19 cellular contexts compared by ENCODE assay signal in genomic region chr7:68547181-68547580, GRCh38.
DNase-seq lines count a peak whose midpoint lies in the region.
"Had no signal": no experiment of that assay in that cellular context is flagged by ENCODE, and none has a peak within 500 bp of the region (broad histone marks: within the 10 kb centered on the region; RNA-seq: fewer than 3 reads in every experiment).

No MANE protein-coding gene starts in this region.

- no peaks in the 10 kb centered on the region for H3K36me3 ChIP-seq in effector memory CD4-positive, alpha-beta T cell (ENCODE audit: control insufficient read depth, insufficient read depth, low read length)
- H3K36me3 ChIP-seq: BLaER1, MG63 had no signal

- no peaks in the 10 kb centered on the region for H3K4me1 ChIP-seq in effector memory CD4-positive, alpha-beta T cell (ENCODE audit: control insufficient read depth, insufficient read depth, low read length, poor library complexity, severe bottlenecking)
- H3K4me1 ChIP-seq: BLaER1 had no signal

- H3K27me3 ChIP-seq in effector memory CD4-positive, alpha-beta T cell (replicated peaks; ENCODE audit: control insufficient read depth, insufficient read depth, low read length, poor library complexity, severe bottlenecking), result no peaks in the 10 kb centered on the region
- H3K27me3 ChIP-seq: BLaER1, MG63 had no signal

- H3K27ac ChIP-seq in effector memory CD4-positive, alpha-beta T cell (ENCODE audit: insufficient read depth, low read length, poor library complexity, severe bottlenecking), result no peak overlapping the region
- H3K27ac ChIP-seq: BLaER1 had no signal

- H3K9me3 ChIP-seq in effector memory CD4-positive, alpha-beta T cell (ENCODE audit: control insufficient read depth, low read length), result no peaks in the 10 kb centered on the region
- H3K9me3 ChIP-seq: BLaER1, MG63 had no signal

- no peak overlapping the region for H3K4me3 ChIP-seq in effector memory CD4-positive, alpha-beta T cell (ENCODE audit: insufficient read depth, low read depth, low read length, poor library complexity, severe bottlenecking)
- H3K4me3 ChIP-seq: BLaER1, MG63 had no signal

- DNase-seq in EH (ENCODE audit: low read depth) (peak; percentile 68), NCI-H460 (ENCODE audit: extremely low read depth, low read depth) (peak; percentile 38), fibroblast of peridontal ligament (ENCODE audit: extremely low read depth) (peak; percentile 18), NCI-H1417 (lab: John Stamatoyannopoulos, UW) (no peak), NCI-H1436 treated with DMSO at 0.1 percent for 48 hours (lab: John Stamatoyannopoulos, UW) (no peak)
- DNase-seq in activated CD4-positive, CD25-positive, alpha-beta regulatory T cell treated with anti-CD3 and anti-CD28 coated beads, Interleukin-2, amount 50 U/mL, for 72 hours, result no peak
- DNase-seq in effector memory CD4-positive, alpha-beta T cell, result no peak
- DNase-seq: CD8-positive, alpha-beta T cell; DMS79 treated with DMSO at 0.1 percent for 48 hours; GDM1; H7; MG63; NCI-H1092; NCI-H1694; NCI-H2107; NCI-H2227 treated with DMSO at 0.1 percent for 48 hours; NK-92 treated with Interleukin-12 subunit alpha and Interleukin-12 subunit beta, amount 100 ng/mL, for 24 hours; SW 1271 had no signal

Comparison
In these comparisons a context has a peak if more than half of its experiments do, and no peak if none do; other contexts are left out.
1. DNase-seq: peak in EH (single experiment), NCI-H460 (single experiment) and fibroblast of peridontal ligament (single experiment); none in activated CD4-positive, CD25-positive, alpha-beta regulatory T cell treated with anti-CD3 and anti-CD28 coated beads, Interleukin-2, amount 50 U/mL, for 72 hours (single experiment), NCI-H1417 (0 of 3), effector memory CD4-positive, alpha-beta T cell (0 of 3) and NCI-H1436 treated with DMSO at 0.1 percent for 48 hours (single experiment).